ENCODE assay signal across 1 cellular context in the genomic region with DNA sequence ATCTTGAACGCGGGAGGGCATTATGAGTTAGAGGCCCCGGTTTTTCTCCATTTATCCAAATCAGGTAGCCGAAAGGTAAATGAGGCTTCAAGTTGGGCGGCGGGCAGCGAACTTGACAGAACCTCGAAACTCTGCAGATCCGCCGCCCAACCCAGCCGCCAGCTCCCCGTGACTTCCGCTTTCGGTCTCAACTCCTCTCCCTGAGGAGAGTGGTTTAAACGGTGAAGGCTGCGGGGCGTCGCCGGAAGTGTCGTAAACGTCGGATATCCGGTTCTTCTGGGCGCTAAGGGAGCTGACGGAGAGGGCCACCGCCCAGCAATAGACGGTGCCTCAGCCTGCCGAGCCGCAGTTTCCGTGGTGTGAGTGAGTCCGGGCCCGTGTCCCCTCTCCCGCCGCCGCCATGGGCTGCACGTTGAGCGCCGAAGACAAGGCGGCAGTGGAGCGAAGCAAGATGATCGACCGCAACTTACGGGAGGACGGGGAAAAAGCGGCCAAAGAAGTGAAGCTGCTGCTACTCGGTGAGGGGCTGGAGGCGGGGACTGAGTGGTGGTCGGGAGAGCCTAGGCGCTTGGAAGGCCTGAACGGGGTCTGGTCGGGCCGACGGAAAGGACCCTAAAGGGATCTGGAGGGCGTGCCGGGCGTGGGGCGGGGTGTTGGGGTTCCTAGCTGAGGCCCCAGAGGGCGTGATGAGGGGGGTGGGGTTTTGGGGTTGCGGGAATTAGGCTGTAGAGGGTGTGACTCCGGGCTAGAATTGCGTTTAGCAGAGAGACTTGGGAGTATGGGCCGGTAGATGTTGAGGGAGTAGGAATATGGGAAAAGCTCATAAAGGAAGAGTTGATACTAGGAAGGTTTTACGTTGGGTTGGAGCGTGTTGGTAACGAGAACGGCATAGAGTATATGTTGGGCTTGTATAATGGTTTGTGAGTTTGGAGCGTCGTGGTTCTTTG.
TF ChIP-seq lines count a peak whose summit lies in the region.

A gene (plus strand): TSS at position 295 of the 947 bp plus-strand sequence. CDS start 106 bp downstream, at position 401.

TF ChIP-seq in GM23338, 12 proteins besides CTCF, POLR2A, EP300 and RAD21 (continued from another document):
- TF ChIP-seq EZH2 (IDR thresholded peaks at IDR 0.05; ENCODE audit: low read depth, unreplicated experiment) (no peak), ZNF114 (CRISPR knock-in tag; IDR thresholded peaks at IDR 0.05) (no peak), CREB1 (CRISPR knock-in tag; IDR thresholded peaks at IDR 0.05; ENCODE audit: low read depth) (peak; percentile 83)
